ENCODE assay signal across 23 cellular contexts in the genomic region with DNA sequence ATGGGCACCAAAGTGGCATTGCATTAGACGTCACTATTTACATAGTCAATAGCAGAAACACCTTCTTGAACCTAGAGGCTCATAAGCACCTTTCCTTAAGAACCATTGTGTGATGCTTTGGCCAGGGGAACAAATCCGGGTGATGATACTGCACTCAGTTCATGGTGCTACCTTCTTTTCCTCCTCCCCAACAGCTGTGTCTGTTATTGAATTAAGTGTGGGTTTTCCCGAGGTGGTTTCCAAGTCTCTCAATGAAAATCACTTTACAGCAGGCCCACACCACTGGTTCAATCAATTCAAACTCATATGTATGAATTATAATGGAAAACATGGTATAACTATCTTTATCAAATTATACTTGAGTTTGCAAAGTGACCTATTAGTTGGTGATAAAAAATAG.
"Had no signal": no experiment of that assay in that cellular context is flagged by ENCODE, and none has a peak within 500 bp of the region (broad histone marks: within the 10 kb centered on the region; RNA-seq: fewer than 3 reads in every experiment).

No MANE protein-coding gene starts in this region.

- H3K4me3 ChIP-seq: breast epithelium, colonic mucosa, PC-9 had no signal

- ATAC-seq: activated CD8-positive, alpha-beta T cell treated with anti-CD3 and anti-CD28 coated beads, Interleukin-2, amount 10 ng/mL, durations not matched to agents 7 days and 5 days; T-helper 17 cell; WTC11 had no signal

- DNase-seq: activated CD4-positive, alpha-beta T cell treated with anti-CD3 and anti-CD28 coated beads for 48 hours; activated CD4-positive, alpha-beta T cell treated with anti-CD3 and anti-CD28 coated beads, Interleukin-2, amount 50 U/mL, for 4 hours; activated CD4-positive, CD25-positive, alpha-beta regulatory T cell treated with anti-CD3 and anti-CD28 coated beads, Interleukin-2, amount 50 U/mL, for 72 hours; activated CD8-positive, alpha-beta memory T cell treated with anti-CD3 and anti-CD28 coated beads, Interleukin-2, amount 50 U/mL, for 48 hours; activated CD8-positive, alpha-beta T cell treated with anti-CD3 and anti-CD28 coated beads, Interleukin-2, amount 10 ng/mL, durations not matched to agents 7 days and 5 days; activated effector memory CD4-positive, alpha-beta T cell treated with Interleukin-2 at 50 U/mL for 16 hours; activated naive CD4-positive, alpha-beta T cell; activated T-cell treated with anti-CD3 and anti-CD28 coated beads, Interleukin-2, amount 50 U/mL, for 1 hour; aorta; caudate nucleus; colonic mucosa; NCI-H1092; NCI-H1417; NCI-H1694; NCI-H2029; NCI-H2107; NCI-H510A treated with DMSO at 0.1 percent for 48 hours; PC-9; SHP77 treated with DMSO at 0.1 percent for 48 hours; T-helper 17 cell; T-helper 9 cell had no signal
